Comparison of ENCODE assay signal across 8 cellular contexts in the genomic region with DNA sequence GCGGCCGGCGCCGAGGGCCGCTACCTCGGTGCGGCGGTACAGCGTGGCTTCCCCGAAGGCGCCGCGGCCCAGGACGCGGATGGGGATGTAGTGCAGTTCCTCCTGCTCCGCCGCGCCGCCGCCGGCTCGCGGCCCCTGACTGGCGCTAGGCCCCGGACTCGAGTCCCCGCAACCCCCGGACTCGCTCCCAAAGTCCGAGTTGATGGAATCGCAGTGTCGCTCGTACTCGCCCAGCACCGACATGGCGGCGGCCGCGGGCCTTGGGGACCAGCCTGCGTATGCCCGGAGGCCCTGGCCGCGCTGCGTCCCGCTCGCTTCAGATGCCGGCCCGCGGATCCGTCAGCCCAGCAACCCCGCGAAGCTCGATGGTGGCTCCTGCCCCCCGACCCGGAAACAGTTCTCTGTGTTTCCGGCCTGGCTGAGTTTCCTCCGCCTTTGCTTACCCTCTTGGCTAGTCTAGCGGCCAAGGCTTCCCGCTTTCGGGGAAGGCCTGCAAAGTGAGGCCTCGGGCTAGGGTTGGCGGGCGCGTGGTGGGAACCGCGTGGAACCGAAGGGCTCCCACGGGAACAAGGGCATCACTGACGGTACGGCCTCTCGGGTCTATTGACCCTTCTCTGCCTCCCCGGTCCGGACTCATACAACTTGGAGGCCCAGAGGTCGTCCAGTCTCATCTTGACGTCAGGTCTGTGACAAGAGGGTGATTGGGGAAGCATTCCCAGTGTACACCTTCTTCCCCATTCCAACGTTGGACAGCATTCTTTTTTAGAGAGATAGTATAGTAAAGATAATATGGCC. TPM values are rescaled to one million over a fixed set of nuclear protein-coding genes. Genes with fewer than 3 reads are reported as not detected.
DNase-seq lines count a peak whose midpoint lies in the region; ATAC-seq and TF ChIP-seq lines count a peak whose summit lies in the region.

A gene (minus strand): TSS at position 370 of the 795 bp plus-strand sequence. CDS start 127 bp downstream, at position 243.

- peaks cover 19% of the 10 kb centered on the region for H3F3A ChIP-seq in DOHH2 (ENCODE audit: control insufficient read depth, insufficient read depth)
- no peaks in the 10 kb centered on the region for H3F3A ChIP-seq in GM23338 (replicated peaks; ENCODE audit: low read depth)

- H4K20me1 ChIP-seq in DOHH2 (ENCODE audit: control insufficient read depth, insufficient read depth, low read depth, low read length) (peaks cover 4% of the 10 kb centered on the region; the same call in 1 of the 2 replicates), GM23338 (replicated peaks; ENCODE audit: insufficient read depth) (no peaks in the 10 kb centered on the region; the same call in 1 of the 2 replicates)

- TF ChIP-seq POLR2A in Raji (IDR thresholded peaks at IDR 0.05; ENCODE audit: insufficient read depth, low read depth, low read length) = peak; percentile 96

- H3K27ac Mint-ChIP-seq in GM23338 (peak within 1 kb of the TSS; percentile 98), nephron progenitor cell (peak within 1 kb of the TSS; percentile 97)
- peak within 1 kb of the TSS; percentile 99 for H3K27ac Mint-ChIP-seq in stimulated activated naive CD8-positive, alpha-beta T cell treated with anti-CD3 and anti-CD28 coated beads, Interleukin-15, amount 100 ng/mL, for 72 hours

- H3K27me3 ChIP-seq in DOHH2 (ENCODE audit: control insufficient read depth, low read length) (no peaks in the 10 kb centered on the region), GM23338 (ENCODE audit: insufficient read depth) (no peaks in the 10 kb centered on the region)

- H3K27ac ChIP-seq in DOHH2 (ENCODE audit: low read depth, low read length) (peak within 1 kb of the TSS; percentile 73), GM23338 (ENCODE audit: low read depth) (peak within 1 kb of the TSS; percentile 94)

- H3K27me3 Mint-ChIP-seq in GM23338 (ENCODE audit: insufficient read depth, low read depth, poor library complexity) (peaks cover 5% of the 10 kb centered on the region), nephron progenitor cell (ENCODE audit: low read depth, poor library complexity) (peaks cover 3% of the 10 kb centered on the region)
- H3K27me3 Mint-ChIP-seq in stimulated activated naive CD8-positive, alpha-beta T cell treated with anti-CD3 and anti-CD28 coated beads, Interleukin-15, amount 100 ng/mL, for 72 hours = no peaks in the 10 kb centered on the region

- peaks cover 19% of the 10 kb centered on the region for H3K4me1 Mint-ChIP-seq in GM23338
- peaks cover 45% of the 10 kb centered on the region for H3K4me1 Mint-ChIP-seq in nephron progenitor cell
- peaks cover 40% of the 10 kb centered on the region for H3K4me1 Mint-ChIP-seq in stimulated activated naive CD8-positive, alpha-beta T cell treated with anti-CD3 and anti-CD28 coated beads, Interleukin-15, amount 100 ng/mL, for 72 hours

- H3K9me3 ChIP-seq in DOHH2 (ENCODE audit: control insufficient read depth, insufficient read depth, low read length) = no peaks in the 10 kb centered on the region

- H3K9me3 Mint-ChIP-seq in GM23338 = no peaks in the 10 kb centered on the region; the same call in 2 of the 3 replicates
- no peaks in the 10 kb centered on the region for H3K9me3 Mint-ChIP-seq in nephron progenitor cell
- no peaks in the 10 kb centered on the region for H3K9me3 Mint-ChIP-seq in stimulated activated naive CD8-positive, alpha-beta T cell treated with anti-CD3 and anti-CD28 coated beads, Interleukin-15, amount 100 ng/mL, for 72 hours

- peak; percentile 92 for DNase-seq in GM23338 (ENCODE audit: low spot score)
- peak; percentile 89 for DNase-seq in LoVo (ENCODE audit: low spot score)
- peak; percentile 83 for DNase-seq in activated T-helper 9 cell treated with anti-CD3 and anti-CD28 coated beads, Interleukin-2, amount 50 U/mL, for 16 hours (ENCODE audit: low read depth)
- peak; percentile 80 for DNase-seq in fibroblast of pulmonary artery (ENCODE audit: low read depth)
- DNase-seq in nephron progenitor cell = peak; percentile 82
- peak; percentile 86 to 91 for DNase-seq in stimulated activated naive CD8-positive, alpha-beta T cell treated with anti-CD3 and anti-CD28 coated beads, Interleukin-15, amount 100 ng/mL, for 72 hours

- H3K4me3 Mint-ChIP-seq in GM23338 (peak within 1 kb of the TSS; percentile 96), nephron progenitor cell (peak within 1 kb of the TSS; percentile 89)
- peak within 1 kb of the TSS; percentile 80 to 95 for H3K4me3 Mint-ChIP-seq in stimulated activated naive CD8-positive, alpha-beta T cell treated with anti-CD3 and anti-CD28 coated beads, Interleukin-15, amount 100 ng/mL, for 72 hours

- H3K36me3 Mint-ChIP-seq in GM23338 (ENCODE audit: low read depth) = peaks cover 2% of the 10 kb centered on the region
- H3K36me3 Mint-ChIP-seq in nephron progenitor cell (ENCODE audit: low read depth) = peaks cover 14% of the 10 kb centered on the region

- H3K4me2 ChIP-seq in DOHH2 (ENCODE audit: low read length) (peak within 1 kb of the TSS; percentile 90), GM23338 (peak within 1 kb of the TSS; percentile 80)

- H2AFZ ChIP-seq in GM23338 = peak within 1 kb of the TSS; percentile 93

- TF ChIP-seq CTCF in DOHH2 (IDR thresholded peaks at IDR 0.05; ENCODE audit: low read depth, low read length, poor library complexity, severe bottlenecking) (no peak), GM23338 (conservative IDR thresholded peaks at IDR 0.05; ENCODE audit: low read depth in 2 of 2) (no peak), fibroblast of pulmonary artery (IDR thresholded peaks at IDR 0.05; ENCODE audit: low read length, missing control alignments) (no peak), nephron progenitor cell (IDR thresholded peaks at IDR 0.05) (no peak)

- H3K36me3 ChIP-seq in DOHH2 (ENCODE audit: control insufficient read depth, low read length) (peaks cover 62% of the 10 kb centered on the region), GM23338 (ENCODE audit: insufficient read depth) (no peaks in the 10 kb centered on the region)

- H3K9me2 ChIP-seq in DOHH2 (replicated peaks; ENCODE audit: control insufficient read depth, low read length) (no peaks in the 10 kb centered on the region), GM23338 (ENCODE audit: insufficient read depth) (no peaks in the 10 kb centered on the region)

- H3K4me1 ChIP-seq in DOHH2 (ENCODE audit: control insufficient read depth, low read length) (peaks cover 43% of the 10 kb centered on the region), GM23338 (ENCODE audit: insufficient read depth) (peaks cover 15% of the 10 kb centered on the region)

- H3K4me3 ChIP-seq in DOHH2 (ENCODE audit: low read length) (peak within 1 kb of the TSS; percentile 99), GM23338 (peak within 1 kb of the TSS; percentile 81), fibroblast of pulmonary artery (replicated peaks; ENCODE audit: low read depth, low read length) (peak within 1 kb of the TSS; percentile 65)

- ATAC-seq in GM23338 = peak; percentile 96
- ATAC-seq in stimulated activated naive CD8-positive, alpha-beta T cell treated with anti-CD3 and anti-CD28 coated beads, Interleukin-15, amount 100 ng/mL, for 72 hours = peak; percentile 97

- H3K79me2 ChIP-seq in DOHH2 (ENCODE audit: control insufficient read depth, low read length) (peaks cover 72% of the 10 kb centered on the region), GM23338 (replicated peaks; ENCODE audit: insufficient read depth) (peaks cover 10% of the 10 kb centered on the region)

TF ChIP-seq in GM23338, 12 proteins besides CTCF, POLR2A, EP300 and RAD21:
- TF ChIP-seq, protein P1, sequence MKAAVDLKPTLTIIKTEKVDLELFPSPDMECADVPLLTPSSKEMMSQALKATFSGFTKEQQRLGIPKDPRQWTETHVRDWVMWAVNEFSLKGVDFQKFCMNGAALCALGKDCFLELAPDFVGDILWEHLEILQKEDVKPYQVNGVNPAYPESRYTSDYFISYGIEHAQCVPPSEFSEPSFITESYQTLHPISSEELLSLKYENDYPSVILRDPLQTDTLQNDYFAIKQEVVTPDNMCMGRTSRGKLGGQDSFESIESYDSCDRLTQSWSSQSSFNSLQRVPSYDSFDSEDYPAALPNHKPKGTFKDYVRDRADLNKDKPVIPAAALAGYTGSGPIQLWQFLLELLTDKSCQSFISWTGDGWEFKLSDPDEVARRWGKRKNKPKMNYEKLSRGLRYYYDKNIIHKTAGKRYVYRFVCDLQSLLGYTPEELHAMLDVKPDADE (IDR thresholded peaks at IDR 0.05) = peak; percentile 81
- peak; percentile 7; the same call in 1 of the 2 replicates for TF ChIP-seq ZNF114 (CRISPR knock-in tag; IDR thresholded peaks at IDR 0.05)
- TF ChIP-seq POLR2AphosphoS5 (IDR thresholded peaks at IDR 0.05; ENCODE audit: low read depth) = peak; percentile 97
- no peak for TF ChIP-seq ZNF331 (CRISPR knock-in tag; IDR thresholded peaks at IDR 0.05; ENCODE audit: low read depth)

RNA-seq across cellular contexts. Expression of the gene that starts here (rescaled TPM):
- 31.1 and 37.3 TPM in 2 replicates for total RNA-seq in GM23338 (2014; rRNA removed; shearing (Covaris generic))
- 13.9 and 16.3 TPM in 2 replicates for polyA plus RNA-seq in GM23338 (2016; fragmentation: Nextera tagmentation; extraction: Ambion mirVana)

Comparison
In these comparisons a context has a peak if more than half of its experiments do, and no peak if none do; other contexts are left out.
1. Peak in every context shown above with its lines: DNase-seq, ATAC-seq, H3K4me3 ChIP-seq and H3K27ac ChIP-seq.